ENCODE assay signal across 2 cellular contexts in the genomic region with DNA sequence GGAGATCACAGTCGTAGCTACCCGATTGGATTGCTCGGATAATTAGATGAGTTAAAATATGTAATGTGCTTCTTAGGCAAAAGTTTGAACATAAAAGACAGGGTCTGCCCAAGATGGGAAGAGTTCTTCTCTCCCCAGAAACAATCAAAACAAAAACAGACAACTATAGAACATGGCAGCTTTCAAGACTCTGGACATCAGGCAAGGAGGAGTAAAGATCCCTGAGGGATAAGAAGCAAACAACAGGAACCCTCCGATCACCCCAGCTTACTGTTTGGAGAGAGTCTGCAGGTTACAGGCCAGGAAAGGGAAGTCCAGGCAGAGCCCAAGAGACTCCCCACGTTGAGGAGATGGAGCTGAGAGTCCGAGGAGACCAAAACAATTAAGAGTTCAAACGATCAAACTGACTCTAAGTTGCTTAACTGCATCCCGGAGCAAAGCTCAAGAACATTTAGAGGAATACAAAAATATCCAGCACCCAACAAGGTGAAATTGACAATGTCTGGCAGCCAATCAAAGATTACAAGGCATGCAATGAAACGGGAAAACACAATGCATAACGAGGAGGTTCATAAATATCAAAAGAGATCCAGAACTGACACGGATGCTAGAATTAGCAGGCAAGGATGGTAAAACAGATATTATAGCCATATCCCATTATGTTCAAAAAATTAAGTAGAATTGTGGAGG.
TF ChIP-seq lines count a peak whose summit lies in the region.

No MANE protein-coding gene starts in this region.

TF ChIP-seq in A549, 52 proteins besides CTCF, POLR2A, EP300 and RAD21 (continued from another document):
- TF ChIP-seq, protein P1, sequence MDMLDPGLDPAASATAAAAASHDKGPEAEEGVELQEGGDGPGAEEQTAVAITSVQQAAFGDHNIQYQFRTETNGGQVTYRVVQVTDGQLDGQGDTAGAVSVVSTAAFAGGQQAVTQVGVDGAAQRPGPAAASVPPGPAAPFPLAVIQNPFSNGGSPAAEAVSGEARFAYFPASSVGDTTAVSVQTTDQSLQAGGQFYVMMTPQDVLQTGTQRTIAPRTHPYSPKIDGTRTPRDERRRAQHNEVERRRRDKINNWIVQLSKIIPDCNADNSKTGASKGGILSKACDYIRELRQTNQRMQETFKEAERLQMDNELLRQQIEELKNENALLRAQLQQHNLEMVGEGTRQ (IDR thresholded peaks at IDR 0.05): no peak
- TF ChIP-seq, protein P2, sequence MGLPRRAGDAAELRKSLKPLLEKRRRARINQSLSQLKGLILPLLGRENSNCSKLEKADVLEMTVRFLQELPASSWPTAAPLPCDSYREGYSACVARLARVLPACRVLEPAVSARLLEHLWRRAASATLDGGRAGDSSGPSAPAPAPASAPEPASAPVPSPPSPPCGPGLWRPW (IDR thresholded peaks at IDR 0.05): no peak
- TF ChIP-seq, protein P3, sequence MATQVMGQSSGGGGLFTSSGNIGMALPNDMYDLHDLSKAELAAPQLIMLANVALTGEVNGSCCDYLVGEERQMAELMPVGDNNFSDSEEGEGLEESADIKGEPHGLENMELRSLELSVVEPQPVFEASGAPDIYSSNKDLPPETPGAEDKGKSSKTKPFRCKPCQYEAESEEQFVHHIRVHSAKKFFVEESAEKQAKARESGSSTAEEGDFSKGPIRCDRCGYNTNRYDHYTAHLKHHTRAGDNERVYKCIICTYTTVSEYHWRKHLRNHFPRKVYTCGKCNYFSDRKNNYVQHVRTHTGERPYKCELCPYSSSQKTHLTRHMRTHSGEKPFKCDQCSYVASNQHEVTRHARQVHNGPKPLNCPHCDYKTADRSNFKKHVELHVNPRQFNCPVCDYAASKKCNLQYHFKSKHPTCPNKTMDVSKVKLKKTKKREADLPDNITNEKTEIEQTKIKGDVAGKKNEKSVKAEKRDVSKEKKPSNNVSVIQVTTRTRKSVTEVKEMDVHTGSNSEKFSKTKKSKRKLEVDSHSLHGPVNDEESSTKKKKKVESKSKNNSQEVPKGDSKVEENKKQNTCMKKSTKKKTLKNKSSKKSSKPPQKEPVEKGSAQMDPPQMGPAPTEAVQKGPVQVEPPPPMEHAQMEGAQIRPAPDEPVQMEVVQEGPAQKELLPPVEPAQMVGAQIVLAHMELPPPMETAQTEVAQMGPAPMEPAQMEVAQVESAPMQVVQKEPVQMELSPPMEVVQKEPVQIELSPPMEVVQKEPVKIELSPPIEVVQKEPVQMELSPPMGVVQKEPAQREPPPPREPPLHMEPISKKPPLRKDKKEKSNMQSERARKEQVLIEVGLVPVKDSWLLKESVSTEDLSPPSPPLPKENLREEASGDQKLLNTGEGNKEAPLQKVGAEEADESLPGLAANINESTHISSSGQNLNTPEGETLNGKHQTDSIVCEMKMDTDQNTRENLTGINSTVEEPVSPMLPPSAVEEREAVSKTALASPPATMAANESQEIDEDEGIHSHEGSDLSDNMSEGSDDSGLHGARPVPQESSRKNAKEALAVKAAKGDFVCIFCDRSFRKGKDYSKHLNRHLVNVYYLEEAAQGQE (IDR thresholded peaks at IDR 0.05): no peak
- TF ChIP-seq ZC3H11A (IDR thresholded peaks at IDR 0.05) (no peak), HOXB13 (CRISPR knock-in tag; IDR thresholded peaks at IDR 0.05; ENCODE audit: low read depth) (no peak), MAX (IDR thresholded peaks at IDR 0.05) (no peak), CHD2 (IDR thresholded peaks at IDR 0.05; ENCODE audit: low read length, partially characterized antibody) (no peak), ATOH8 (CRISPR knock-in tag; IDR thresholded peaks at IDR 0.05; ENCODE audit: low read depth) (no peak), MAZ (IDR thresholded peaks at IDR 0.05; ENCODE audit: borderline replicate concordance, low read depth, low read length) (no peak), TFCP2L1 (CRISPR knock-in tag; IDR thresholded peaks at IDR 0.05) (no peak), HOXA7 (CRISPR knock-in tag; IDR thresholded peaks at IDR 0.05) (no peak), PBX3 (IDR thresholded peaks at IDR 0.05) (no peak), KDM5A (IDR thresholded peaks at IDR 0.05) (no peak), SMC3 (IDR thresholded peaks at IDR 0.05) (no peak), E2F6 (IDR thresholded peaks at IDR 0.05; ENCODE audit: borderline replicate concordance, low read depth) (no peak), RCOR1 (IDR thresholded peaks at IDR 0.05; ENCODE audit: low read depth, low read length) (no peak), CBX2 (IDR thresholded peaks at IDR 0.05; ENCODE audit: borderline replicate concordance, low read depth) (no peak)
- TF ChIP-seq, protein P4, sequence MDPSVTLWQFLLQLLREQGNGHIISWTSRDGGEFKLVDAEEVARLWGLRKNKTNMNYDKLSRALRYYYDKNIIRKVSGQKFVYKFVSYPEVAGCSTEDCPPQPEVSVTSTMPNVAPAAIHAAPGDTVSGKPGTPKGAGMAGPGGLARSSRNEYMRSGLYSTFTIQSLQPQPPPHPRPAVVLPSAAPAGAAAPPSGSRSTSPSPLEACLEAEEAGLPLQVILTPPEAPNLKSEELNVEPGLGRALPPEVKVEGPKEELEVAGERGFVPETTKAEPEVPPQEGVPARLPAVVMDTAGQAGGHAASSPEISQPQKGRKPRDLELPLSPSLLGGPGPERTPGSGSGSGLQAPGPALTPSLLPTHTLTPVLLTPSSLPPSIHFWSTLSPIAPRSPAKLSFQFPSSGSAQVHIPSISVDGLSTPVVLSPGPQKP (IDR thresholded peaks at IDR 0.05; ENCODE audit: low read depth, low read length): no peak

TF ChIP-seq in GM23338, 12 proteins besides CTCF, POLR2A, EP300 and RAD21 (continued from another document):
- TF ChIP-seq, protein P5, sequence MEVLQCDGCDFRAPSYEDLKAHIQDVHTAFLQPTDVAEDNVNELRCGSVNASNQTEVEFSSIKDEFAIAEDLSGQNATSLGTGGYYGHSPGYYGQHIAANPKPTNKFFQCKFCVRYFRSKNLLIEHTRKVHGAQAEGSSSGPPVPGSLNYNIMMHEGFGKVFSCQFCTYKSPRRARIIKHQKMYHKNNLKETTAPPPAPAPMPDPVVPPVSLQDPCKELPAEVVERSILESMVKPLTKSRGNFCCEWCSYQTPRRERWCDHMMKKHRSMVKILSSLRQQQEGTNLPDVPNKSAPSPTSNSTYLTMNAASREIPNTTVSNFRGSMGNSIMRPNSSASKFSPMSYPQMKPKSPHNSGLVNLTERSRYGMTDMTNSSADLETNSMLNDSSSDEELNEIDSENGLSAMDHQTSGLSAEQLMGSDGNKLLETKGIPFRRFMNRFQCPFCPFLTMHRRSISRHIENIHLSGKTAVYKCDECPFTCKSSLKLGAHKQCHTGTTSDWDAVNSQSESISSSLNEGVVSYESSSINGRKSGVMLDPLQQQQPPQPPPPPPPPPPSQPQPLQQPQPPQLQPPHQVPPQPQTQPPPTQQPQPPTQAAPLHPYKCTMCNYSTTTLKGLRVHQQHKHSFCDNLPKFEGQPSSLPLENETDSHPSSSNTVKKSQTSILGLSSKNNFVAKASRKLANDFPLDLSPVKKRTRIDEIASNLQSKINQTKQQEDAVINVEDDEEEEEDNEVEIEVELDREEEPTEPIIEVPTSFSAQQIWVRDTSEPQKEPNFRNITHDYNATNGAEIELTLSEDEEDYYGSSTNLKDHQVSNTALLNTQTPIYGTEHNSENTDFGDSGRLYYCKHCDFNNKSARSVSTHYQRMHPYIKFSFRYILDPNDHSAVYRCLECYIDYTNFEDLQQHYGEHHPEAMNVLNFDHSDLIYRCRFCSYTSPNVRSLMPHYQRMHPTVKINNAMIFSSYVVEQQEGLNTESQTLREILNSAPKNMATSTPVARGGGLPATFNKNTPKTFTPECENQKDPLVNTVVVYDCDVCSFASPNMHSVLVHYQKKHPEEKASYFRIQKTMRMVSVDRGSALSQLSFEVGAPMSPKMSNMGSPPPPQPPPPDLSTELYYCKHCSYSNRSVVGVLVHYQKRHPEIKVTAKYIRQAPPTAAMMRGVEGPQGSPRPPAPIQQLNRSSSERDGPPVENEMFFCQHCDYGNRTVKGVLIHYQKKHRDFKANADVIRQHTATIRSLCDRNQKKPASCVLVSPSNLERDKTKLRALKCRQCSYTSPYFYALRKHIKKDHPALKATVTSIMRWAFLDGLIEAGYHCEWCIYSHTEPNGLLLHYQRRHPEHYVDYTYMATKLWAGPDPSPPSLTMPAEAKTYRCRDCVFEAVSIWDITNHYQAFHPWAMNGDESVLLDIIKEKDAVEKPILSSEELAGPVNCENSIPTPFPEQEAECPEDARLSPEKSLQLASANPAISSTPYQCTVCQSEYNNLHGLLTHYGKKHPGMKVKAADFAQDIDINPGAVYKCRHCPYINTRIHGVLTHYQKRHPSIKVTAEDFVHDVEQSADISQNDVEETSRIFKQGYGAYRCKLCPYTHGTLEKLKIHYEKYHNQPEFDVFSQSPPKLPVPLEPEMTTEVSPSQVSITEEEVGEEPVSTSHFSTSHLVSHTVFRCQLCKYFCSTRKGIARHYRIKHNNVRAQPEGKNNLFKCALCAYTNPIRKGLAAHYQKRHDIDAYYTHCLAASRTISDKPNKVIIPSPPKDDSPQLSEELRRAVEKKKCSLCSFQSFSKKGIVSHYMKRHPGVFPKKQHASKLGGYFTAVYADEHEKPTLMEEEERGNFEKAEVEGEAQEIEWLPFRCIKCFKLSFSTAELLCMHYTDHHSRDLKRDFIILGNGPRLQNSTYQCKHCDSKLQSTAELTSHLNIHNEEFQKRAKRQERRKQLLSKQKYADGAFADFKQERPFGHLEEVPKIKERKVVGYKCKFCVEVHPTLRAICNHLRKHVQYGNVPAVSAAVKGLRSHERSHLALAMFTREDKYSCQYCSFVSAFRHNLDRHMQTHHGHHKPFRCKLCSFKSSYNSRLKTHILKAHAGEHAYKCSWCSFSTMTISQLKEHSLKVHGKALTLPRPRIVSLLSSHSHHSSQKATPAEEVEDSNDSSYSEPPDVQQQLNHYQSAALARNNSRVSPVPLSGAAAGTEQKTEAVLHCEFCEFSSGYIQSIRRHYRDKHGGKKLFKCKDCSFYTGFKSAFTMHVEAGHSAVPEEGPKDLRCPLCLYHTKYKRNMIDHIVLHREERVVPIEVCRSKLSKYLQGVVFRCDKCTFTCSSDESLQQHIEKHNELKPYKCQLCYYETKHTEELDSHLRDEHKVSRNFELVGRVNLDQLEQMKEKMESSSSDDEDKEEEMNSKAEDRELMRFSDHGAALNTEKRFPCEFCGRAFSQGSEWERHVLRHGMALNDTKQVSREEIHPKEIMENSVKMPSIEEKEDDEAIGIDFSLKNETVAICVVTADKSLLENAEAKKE (CRISPR knock-in tag; IDR thresholded peaks at IDR 0.05): no peak
- TF ChIP-seq, protein P3 (IDR thresholded peaks at IDR 0.05; ENCODE audit: unreplicated experiment): no peak
- TF ChIP-seq CREB1 (CRISPR knock-in tag; IDR thresholded peaks at IDR 0.05; ENCODE audit: low read depth) (no peak), STAT1 (IDR thresholded peaks at IDR 0.05; ENCODE audit: unreplicated experiment) (no peak), JUNB (IDR thresholded peaks at IDR 0.05; ENCODE audit: unreplicated experiment) (no peak), EZH2phosphoT487 (IDR thresholded peaks at IDR 0.05; ENCODE audit: unreplicated experiment) (no peak), NANOG (IDR thresholded peaks at IDR 0.05; ENCODE audit: borderline replicate concordance) (no peak), ZNF114 (CRISPR knock-in tag; IDR thresholded peaks at IDR 0.05) (no peak), EZH2 (IDR thresholded peaks at IDR 0.05; ENCODE audit: low read depth, unreplicated experiment) (no peak)
